In the genomic region with DNA sequence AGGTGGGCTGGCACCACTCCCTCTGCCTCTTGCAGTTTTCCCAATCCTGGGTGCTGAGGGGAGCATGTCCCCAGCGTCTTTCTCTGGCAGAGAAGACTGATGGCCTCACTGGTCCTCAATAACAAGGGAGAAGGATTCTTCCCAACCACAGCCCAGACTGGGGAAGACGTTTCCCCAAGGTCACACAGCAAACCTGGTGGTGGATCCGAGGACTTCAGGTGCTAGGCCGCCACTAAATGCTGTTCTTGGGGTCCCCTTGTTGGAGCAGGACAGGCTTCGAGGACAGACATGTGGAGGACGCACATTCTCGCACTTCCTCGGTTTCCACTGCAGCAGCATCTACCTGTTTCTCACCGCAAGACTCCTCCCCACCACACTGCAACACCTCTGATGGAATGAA, we compare ENCODE assay signal across 25 cellular contexts. TPM values are rescaled to one million over a fixed set of nuclear protein-coding genes. Genes with fewer than 3 reads are reported as not detected.
A peak's percentile ranks its signal among the peaks of the same experiment; 100 is the strongest.
DNase-seq lines count a peak whose midpoint lies in the region; ATAC-seq, FAIRE-seq and TF ChIP-seq lines count a peak whose summit lies in the region.
"Had no signal": no experiment of that assay in that cellular context is flagged by ENCODE, and none has a peak within 500 bp of the region (broad histone marks: within the 10 kb centered on the region; RNA-seq: fewer than 3 reads in every experiment).

No MANE protein-coding gene starts in this region.

- in situ Hi-C loops in HepG2 (cut with HindIII; ENCODE audit: extremely low pct_ligation_motif_present, low pct_unique_long_range_greater_than_20kb) = loop anchor here (5.0 kb wide), 2 partner anchors 83 to 223 kb away; no protein-coding TSS in a partner anchor

- H4K20me1 ChIP-seq in HepG2 (ENCODE audit: insufficient read depth, low read length) = no peaks in the 10 kb centered on the region

- no peaks in the 10 kb centered on the region for H3K79me2 ChIP-seq in HepG2 (ENCODE audit: insufficient read depth, low read length)

- no peak overlapping the region for H3K27ac ChIP-seq in HepG2 (ENCODE audit: extremely low read length, insufficient read depth, low read length)
- no peak overlapping the region for H3K27ac ChIP-seq in right lobe of liver
- H3K27ac ChIP-seq in liver (ENCODE audit: low read depth in 1 of 2, low read length in 2 of 2) = no peak overlapping the region
- H3K27ac ChIP-seq: neutrophil, psoas muscle had no signal

- H3K4me2 ChIP-seq in HepG2 (ENCODE audit: low read depth, low read length) = no peak overlapping the region

- H3K9me3 ChIP-seq in HepG2 (ENCODE audit: low read length) = no peaks in the 10 kb centered on the region
- H3K9me3 ChIP-seq in right lobe of liver = no peaks in the 10 kb centered on the region
- H3K9me3 ChIP-seq in liver (ENCODE audit: control insufficient read depth in 4 of 4, low read length in 3 of 4) = no peaks in the 10 kb centered on the region
- H3K9me3 ChIP-seq: neutrophil, psoas muscle had no signal

- peaks cover 0 to 21% of the 10 kb centered on the region in 2 experiments; a peak in 3 of 5 replicates for H3K27me3 ChIP-seq in HepG2 (ENCODE audit: control insufficient read depth in 1 of 2, insufficient read depth in 2 of 2, low read length in 2 of 2)
- no peaks in the 10 kb centered on the region for H3K27me3 ChIP-seq in right lobe of liver
- H3K27me3 ChIP-seq in liver (ENCODE audit: control insufficient read depth in 4 of 4, insufficient read depth in 4 of 4, low read length in 3 of 4) = peaks cover 0 to 2% (median 0%) of the 10 kb centered on the region in 4 donors

- H3K36me3 ChIP-seq in HepG2 (replicated peaks in 1 of 2; ENCODE audit: control insufficient read depth in 1 of 2, insufficient read depth in 2 of 2, low read length in 2 of 2) (no peaks in the 10 kb centered on the region), right lobe of liver (no peaks in the 10 kb centered on the region), liver (ENCODE audit: control insufficient read depth in 4 of 4, insufficient read depth in 3 of 4, low read depth in 1 of 4, low read length in 3 of 4) (no peaks in the 10 kb centered on the region)
- H3K36me3 ChIP-seq: neutrophil had no signal

- TF ChIP-seq RAD21 in HepG2 (CRISPR knock-in tag; IDR thresholded peaks at IDR 0.05) = no peak
- TF ChIP-seq RAD21 in liver (IDR thresholded peaks at IDR 0.05) = no peak

- TF ChIP-seq CTCF in HepG2 (CRISPR knock-in tag; IDR thresholded peaks at IDR 0.05) = no peak
- TF ChIP-seq CTCF in right lobe of liver (IDR thresholded peaks at IDR 0.05) = no peak
- peak; percentile 35 for TF ChIP-seq CTCF in cardiac fibroblast (IDR thresholded peaks at IDR 0.05; ENCODE audit: low read depth, low read length)
- peak; percentile 8 for TF ChIP-seq CTCF in liver (IDR thresholded peaks at IDR 0.05; ENCODE audit: low read depth, low read length, missing input control)

- CTCF ChIA-PET in HepG2 (lab: Yijun Ruan, JAX; ENCODE audit: low intra/inter-chr PET ratio, low total read pairs) = interaction anchor here (1.2 kb wide), 1 partner anchor 74 kb away, joined by 4 read pairs; no protein-coding TSS in a partner anchor

- no peak for ATAC-seq in HepG2
- no peak for ATAC-seq in right lobe of liver
- no peak for ATAC-seq in GM21423 (IDR thresholded peaks at IDR 0.05; ENCODE audit: unreplicated experiment)
- no peak for ATAC-seq in HG02610 (IDR thresholded peaks at IDR 0.05; ENCODE audit: unreplicated experiment)
- ATAC-seq: activated naive CD8-positive, alpha-beta T cell treated with anti-CD3 and anti-CD28 coated beads, Interleukin-2, amount 50 U/mL, for 24 hours; PC-3; psoas muscle; stimulated activated naive CD8-positive, alpha-beta T cell treated with anti-CD3 and anti-CD28 coated beads, Interleukin-15, amount 100 ng/mL, for 72 hours had no signal

- no peak for TF ChIP-seq POLR2A in HepG2 (IDR thresholded peaks at IDR 0.05; ENCODE audit: insufficient read depth in 1 of 2, low read depth in 2 of 2, low read length in 2 of 2)
- TF ChIP-seq POLR2A in right lobe of liver (IDR thresholded peaks at IDR 0.05) = no peak

- POLR2A ChIA-PET in HepG2 (lab: Yijun Ruan, JAX) = no interaction called here

- no peak overlapping the region for H3K9ac ChIP-seq in HepG2 (ENCODE audit: insufficient read depth, low read depth, low read length)
- H3K9ac ChIP-seq in liver (ENCODE audit: low read depth in 1 of 2, low read length in 2 of 2) = no peak overlapping the region

- H3K4me3 ChIP-seq in HepG2 (replicated peaks in 1 of 3; ENCODE audit: insufficient read depth in 1 of 3, low read depth in 2 of 3, low read length in 3 of 3) (no peak overlapping the region), right lobe of liver (no peak overlapping the region), cardiac fibroblast (replicated peaks in 1 of 2; ENCODE audit: low read depth in 2 of 2, low read length in 2 of 2) (no peak overlapping the region), liver (ENCODE audit: low read depth in 1 of 3, low read length in 3 of 3) (no peak overlapping the region)
- H3K4me3 ChIP-seq: lung, psoas muscle had no signal

- intact Hi-C loops in HepG2 (cut with micrococcal nuclease; ENCODE audit: unreplicated experiment) = no loop called here
- intact Hi-C loops in right lobe of liver (cut with DNase I) = loop anchor here (5.0 to 10.0 kb wide), 2 partner anchors 215 to 223 kb away; no protein-coding TSS in a partner anchor

- no peak for FAIRE-seq in HepG2 (lab: Jason Lieb, UNC)
- FAIRE-seq: A204.1, kidney had no signal

- DNase-seq in HepG2 (ENCODE audit: low spot score) = no peak
- no peak for DNase-seq in right lobe of liver
- no peak for DNase-seq in cardiac fibroblast (ENCODE audit: low read depth in 2 of 2)
- DNase-seq in NCI-H1436 treated with DMSO at 0.1 percent for 48 hours (lab: John Stamatoyannopoulos, UW) = no peak
- DNase-seq in cerebellum (ENCODE audit: low spot score) = no peak
- DNase-seq: activated CD4-positive, alpha-beta T cell treated with anti-CD3 and anti-CD28 coated beads for 48 hours; activated gamma-delta T cell treated with Interleukin-2 at 50 U/mL for 16 hours; activated naive CD8-positive, alpha-beta T cell treated with anti-CD3 and anti-CD28 coated beads, Interleukin-2, amount 50 U/mL, for 24 hours; activated T-cell treated with anti-CD3 and anti-CD28 coated beads, Interleukin-2, amount 50 U/mL, for 1 hour; AML-193; CD8-positive, alpha-beta memory T cell; NCI-H1105; NCI-H1930; NCI-H524 treated with DMSO at 0.1 percent for 48 hours; PC-3; psoas muscle; stimulated activated naive CD8-positive, alpha-beta T cell treated with anti-CD3 and anti-CD28 coated beads, Interleukin-15, amount 100 ng/mL, for 72 hours had no signal

- BruUV-seq in HepG2 (replicated peaks; lab: Mats Ljungman, UMichigan) = no TSS peak

- TF ChIP-seq EP300 in HepG2 (IDR thresholded peaks at IDR 0.05; ENCODE audit: low read depth in 2 of 2, low read length in 2 of 2) (no peak), HepG2 (CRISPR knock-in tag; IDR thresholded peaks at IDR 0.05; ENCODE audit: borderline replicate concordance) (no peak)

- WGBS in HepG2 (ENCODE audit: low lambda C conversion rate) = 46% methylated on average over 4 of the region's 9 CpGs
- 65% methylated on average over 8 of the region's 9 CpGs for WGBS in right lobe of liver (ENCODE audit: insufficient coverage, low coverage, low lambda C conversion rate, missing lambda C conversion rate)
- 68% methylated on average over 9 of the region's 9 CpGs for WGBS in liver

- no peak overlapping the region for H2AFZ ChIP-seq in HepG2 (ENCODE audit: low read length)

- no peaks in the 10 kb centered on the region for H3K4me1 ChIP-seq in HepG2 (ENCODE audit: insufficient read depth, low read length)
- no peaks in the 10 kb centered on the region for H3K4me1 ChIP-seq in right lobe of liver
- no peaks in the 10 kb centered on the region for H3K4me1 ChIP-seq in liver (ENCODE audit: control insufficient read depth in 4 of 4, insufficient read depth in 4 of 4, low read length in 3 of 4)
- H3K4me1 ChIP-seq: psoas muscle had no signal

TF ChIP-seq in HepG2, 621 proteins besides CTCF, POLR2A, EP300 and RAD21:
- TF ChIP-seq ZNF768 (CRISPR knock-in tag; IDR thresholded peaks at IDR 0.05) (peak; percentile 92), JARID2 (CRISPR knock-in tag; IDR thresholded peaks at IDR 0.05; ENCODE audit: insufficient replicate concordance) (no peak)

TF ChIP-seq in liver, 16 proteins besides CTCF, POLR2A, EP300 and RAD21 (continues in another document):
- TF ChIP-seq GABPA (IDR thresholded peaks at IDR 0.05 in 1 of 2, conservative IDR thresholded peaks at IDR 0.05 in 1 of 2) = no peak

RNA-seq across cellular contexts. Expression of gene PAX7, which starts 30.9 kb away (rescaled TPM):
- total RNA-seq in HepG2 (2016; rRNA removed; fragmentation: Illumina TruSeq; extraction: Trizol) (not detected in 2 replicates), right lobe of liver (not detected), liver (not detected), cerebellum (0.82 TPM)
- total RNA-seq in HepG2 (2016; cell fraction: cytosol; rRNA removed; fragmentation: Illumina TruSeq; extraction: Trizol; ENCODE audit: low read depth) = not detected in 2 replicates
- total RNA-seq in HepG2 (2016; cell fraction: insoluble cytoplasmic fraction; rRNA removed; fragmentation: Illumina TruSeq; extraction: Trizol) = not detected in 2 replicates
- not detected in 2 replicates for total RNA-seq in HepG2 (2016; cell fraction: membrane; rRNA removed; fragmentation: Illumina TruSeq; extraction: Trizol)
- total RNA-seq in HepG2 (2016; cell fraction: nucleus; rRNA removed; fragmentation: Illumina TruSeq; extraction: Trizol) = not detected in 2 replicates
- polyA plus RNA-seq in HepG2 (2011; rRNA removed) (not detected in 2 replicates), liver (not detected)
- polyA plus RNA-seq in HepG2 (2011; cell fraction: cytosol; rRNA removed) = not detected in 2 replicates
- not detected in 2 replicates for polyA plus RNA-seq in HepG2 (2011; cell fraction: nucleus; rRNA removed)
- not detected in 2 replicates for polyA plus RNA-seq in HepG2 (2012)
- polyA plus RNA-seq in HepG2 (2016; cell fraction: cytosol; fragmentation: Illumina TruSeq; extraction: Trizol; ENCODE audit: low read depth) = not detected in 2 replicates
- not detected in 2 replicates for polyA plus RNA-seq in HepG2 (2016; cell fraction: insoluble cytoplasmic fraction; fragmentation: Illumina TruSeq; extraction: Trizol; ENCODE audit: low read depth)
- polyA plus RNA-seq in HepG2 (2016; cell fraction: membrane; fragmentation: Illumina TruSeq; extraction: Trizol; ENCODE audit: low read depth) = not detected in 2 replicates
- polyA plus RNA-seq in HepG2 (2016; cell fraction: nucleus; fragmentation: Illumina TruSeq; extraction: Trizol; ENCODE audit: insufficient read depth, low read depth) = not detected in 2 replicates
- polyA minus RNA-seq in HepG2 (2011; rRNA and poly(A)+ RNA removed; ENCODE audit: low replicate concordance) = not detected in 2 replicates
- not detected in 2 replicates for polyA minus RNA-seq in HepG2 (2011; cell fraction: cytosol; rRNA and poly(A)+ RNA removed)
- polyA minus RNA-seq in HepG2 (2011; cell fraction: nucleus; rRNA and poly(A)+ RNA removed) = not detected in 2 replicates
- total RNA-seq: activated CD8-positive, alpha-beta memory T cell treated with anti-CD3 and anti-CD28 coated beads for 36 hours; CD8-positive, alpha-beta memory T cell; kidney; PC-3 had no signal
- polyA plus RNA-seq: CD8-positive, alpha-beta memory T cell; lung had no signal

Comparison
In these comparisons a context has a peak if more than half of its experiments do, and no peak if none do; other contexts are left out.
1. CTCF ChIP-seq: peak in cardiac fibroblast (single experiment) and liver (single experiment); none in HepG2 (single experiment) and right lobe of liver (0 of 4).